Comparison of ENCODE assay signal across 16 cellular contexts in the genomic region with DNA sequence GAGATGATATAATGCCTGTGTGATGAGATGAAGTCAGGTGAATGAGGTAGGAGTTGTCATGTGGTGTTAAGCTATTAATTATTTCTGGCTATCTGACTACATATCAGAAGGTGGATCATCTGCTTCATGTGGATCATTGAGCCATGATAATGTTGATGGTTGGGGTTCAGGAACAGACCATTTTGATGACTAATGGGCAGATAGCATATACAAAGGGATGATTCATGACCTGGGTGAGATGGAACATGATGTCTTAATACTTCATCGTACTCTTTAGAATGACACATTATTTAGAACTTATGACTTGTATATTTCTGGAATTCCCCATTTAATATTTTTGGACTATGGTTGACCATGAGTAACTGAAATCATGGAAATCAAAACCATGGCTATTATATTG.
DNase-seq lines count a peak whose midpoint lies in the region; ATAC-seq and TF ChIP-seq lines count a peak whose summit lies in the region.
"Had no signal": no experiment of that assay in that cellular context is flagged by ENCODE, and none has a peak within 500 bp of the region (broad histone marks: within the 10 kb centered on the region; RNA-seq: fewer than 3 reads in every experiment).

No MANE protein-coding gene starts in this region.

- ATAC-seq in stimulated activated effector memory CD8-positive, alpha-beta T cell treated with anti-CD3 and anti-CD28 coated beads, Interleukin-12 subunit alpha, Interleukin-12 subunit beta, amount 100 ng/mL, for 72 hours = peak; percentile 40

- no peak overlapping the region for H3K9ac ChIP-seq in endodermal cell (ENCODE audit: extremely low read depth, low read length, poor library complexity, severe bottlenecking)

- no peaks in the 10 kb centered on the region for H3K9me3 ChIP-seq in endodermal cell (ENCODE audit: control insufficient read depth, low read length)
- H3K9me3 ChIP-seq: tibial artery had no signal

- no peaks in the 10 kb centered on the region for H3K4me1 ChIP-seq in endodermal cell (ENCODE audit: control insufficient read depth, insufficient read depth, low read length)

- no peak overlapping the region for H3K4me3 Mint-ChIP-seq in stimulated activated effector memory CD8-positive, alpha-beta T cell treated with anti-CD3 and anti-CD28 coated beads, Interleukin-12 subunit alpha, Interleukin-12 subunit beta, amount 100 ng/mL, for 72 hours
- no peak overlapping the region for H3K4me3 Mint-ChIP-seq in endodermal cell
- H3K4me3 Mint-ChIP-seq: T-helper 1 cell treated with Interleukin-12 subunit alpha and Interleukin-12 subunit beta and Interleukin-4 antibody, amounts not matched to agents 30 μg/mL and 1 μg/mL, for 36 hours had no signal

- no peaks in the 10 kb centered on the region for H3K9me3 Mint-ChIP-seq in stimulated activated effector memory CD8-positive, alpha-beta T cell treated with anti-CD3 and anti-CD28 coated beads, Interleukin-12 subunit alpha, Interleukin-12 subunit beta, amount 100 ng/mL, for 72 hours
- no peaks in the 10 kb centered on the region for H3K9me3 Mint-ChIP-seq in endodermal cell
- H3K9me3 Mint-ChIP-seq: T-helper 1 cell treated with Interleukin-12 subunit alpha and Interleukin-12 subunit beta and Interleukin-4 antibody, amounts not matched to agents 30 μg/mL and 1 μg/mL, for 36 hours had no signal

- no peak for TF ChIP-seq CTCF in astrocyte of the spinal cord (IDR thresholded peaks at IDR 0.05; ENCODE audit: low read depth, low read length)
- TF ChIP-seq CTCF in fibroblast of pulmonary artery (IDR thresholded peaks at IDR 0.05; ENCODE audit: low read length, missing control alignments) = no peak
- no peak for TF ChIP-seq CTCF in endodermal cell (conservative IDR thresholded peaks at IDR 0.05)

- H3K4me1 Mint-ChIP-seq in stimulated activated effector memory CD8-positive, alpha-beta T cell treated with anti-CD3 and anti-CD28 coated beads, Interleukin-12 subunit alpha, Interleukin-12 subunit beta, amount 100 ng/mL, for 72 hours = no peaks in the 10 kb centered on the region
- H3K4me1 Mint-ChIP-seq in endodermal cell = peaks cover 8% of the 10 kb centered on the region

- H3K27ac ChIP-seq in endodermal cell (ENCODE audit: low read depth, low read length) = no peak overlapping the region
- H3K27ac ChIP-seq: skin epidermis, tibial artery had no signal

- H3K27me3 Mint-ChIP-seq in endodermal cell (ENCODE audit: insufficient read depth) = no peaks in the 10 kb centered on the region

- no peak overlapping the region for H3K27ac Mint-ChIP-seq in stimulated activated effector memory CD8-positive, alpha-beta T cell treated with anti-CD3 and anti-CD28 coated beads, Interleukin-12 subunit alpha, Interleukin-12 subunit beta, amount 100 ng/mL, for 72 hours
- no peak overlapping the region for H3K27ac Mint-ChIP-seq in endodermal cell
- H3K27ac Mint-ChIP-seq: T-helper 1 cell treated with Interleukin-12 subunit alpha and Interleukin-12 subunit beta and Interleukin-4 antibody, amounts not matched to agents 30 μg/mL and 1 μg/mL, for 36 hours had no signal

- 89% methylated on average over 1 of the region's 1 CpG; no CpG with 5 or more reads in 1 of the 2 experiments for WGBS in endodermal cell (ENCODE audit: insufficient coverage in 1 of 2, insufficient read length in 1 of 2), 2 experiments

- no peak overlapping the region for H3K4me3 ChIP-seq in astrocyte of the spinal cord (ENCODE audit: low read depth, low read length)
- H3K4me3 ChIP-seq in fibroblast of pulmonary artery (replicated peaks; ENCODE audit: low read depth, low read length) = no peak overlapping the region
- no peak overlapping the region for H3K4me3 ChIP-seq in endodermal cell (ENCODE audit: low read length)
- H3K4me3 ChIP-seq: skin epidermis, tibial artery had no signal

- H3K27me3 ChIP-seq in endodermal cell (ENCODE audit: control insufficient read depth, insufficient read depth, low read length, poor library complexity, severe bottlenecking) = peaks cover 14% of the 10 kb centered on the region
- H3K27me3 ChIP-seq: tibial artery had no signal

- DNase-seq in HT1080 (ENCODE audit: low read depth) (peak; percentile 55), astrocyte of the spinal cord (ENCODE audit: low read depth, low spot score) (peak; percentile 14), fibroblast of pulmonary artery (ENCODE audit: low read depth) (peak; percentile 67), NOMO-1 (lab: John Stamatoyannopoulos, UW; ENCODE audit: unreplicated experiment in 2 of 2) (no peak), endodermal cell (no peak)
- DNase-seq in stimulated activated effector memory CD8-positive, alpha-beta T cell treated with anti-CD3 and anti-CD28 coated beads, Interleukin-12 subunit alpha, Interleukin-12 subunit beta, amount 100 ng/mL, for 72 hours (ENCODE audit: low spot score in 2 of 2) = no peak
- DNase-seq in activated T-cell treated with anti-CD3 and anti-CD28 coated beads, Interleukin-2, amount 50 U/mL, for 48 hours = no peak
- DNase-seq: activated CD8-positive, alpha-beta memory T cell treated with anti-CD3 and anti-CD28 coated beads for 24 hours; amniotic stem cell; C1 segment of cervical spinal cord; DMS53; NCI-H2171 treated with DMSO at 0.1 percent for 48 hours; NCI-H82; tibial artery had no signal

- no peaks in the 10 kb centered on the region for H3K36me3 Mint-ChIP-seq in stimulated activated effector memory CD8-positive, alpha-beta T cell treated with anti-CD3 and anti-CD28 coated beads, Interleukin-12 subunit alpha, Interleukin-12 subunit beta, amount 100 ng/mL, for 72 hours
- H3K36me3 Mint-ChIP-seq in endodermal cell (ENCODE audit: low read depth) = no peaks in the 10 kb centered on the region

- no peaks in the 10 kb centered on the region for H3K36me3 ChIP-seq in endodermal cell (ENCODE audit: control insufficient read depth, insufficient read depth, low read length)
- H3K36me3 ChIP-seq: tibial artery had no signal

- in situ Hi-C loops in astrocyte of the spinal cord (cut with HindIII; ENCODE audit: low sequenced_read_pairs) = no loop called here

Comparison
In these comparisons a context has a peak if more than half of its experiments do, and no peak if none do; other contexts are left out.
1. DNase-seq: peak in HT1080 (single experiment), astrocyte of the spinal cord (single experiment) and fibroblast of pulmonary artery (single experiment); none in stimulated activated effector memory CD8-positive, alpha-beta T cell treated with anti-CD3 and anti-CD28 coated beads, Interleukin-12 subunit alpha, Interleukin-12 subunit beta, amount 100 ng/mL, for 72 hours (0 of 2), activated T-cell treated with anti-CD3 and anti-CD28 coated beads, Interleukin-2, amount 50 U/mL, for 48 hours (0 of 2), NOMO-1 (0 of 2) and endodermal cell (single experiment).